Comparison of ENCODE assay signal across 8 cellular contexts in genomic region chr12:65556676-65557424, GRCh38.
A peak's percentile ranks its signal among the peaks of the same experiment; 100 is the strongest.
DNase-seq lines count a peak whose midpoint lies in the region; ATAC-seq and TF ChIP-seq lines count a peak whose summit lies in the region.

No MANE protein-coding gene starts in this region.

- POLR2A ChIA-PET in AG04449 (lab: Yijun Ruan, JAX): interaction anchor here (1.1 kb wide), 1 partner anchor 20 kb away, joined by 4 read pairs; no protein-coding TSS in a partner anchor

- TF ChIP-seq CTCF in AG04449 (IDR thresholded peaks at IDR 0.05; ENCODE audit: insufficient read depth, low read length, missing control alignments): peak; percentile 93

- DNase-seq in AG04449 (ENCODE audit: low read depth, low spot score) (no peak), NCI-H2227 (lab: John Stamatoyannopoulos, UW; ENCODE audit: unreplicated experiment) (peak; percentile 79), cerebellar cortex (ENCODE audit: low spot score) (peak; percentile 86), left kidney (ENCODE audit: low read depth, low spot score) (peak; percentile 94)
- DNase-seq in activated CD4-positive, CD25-positive, alpha-beta regulatory T cell treated with anti-CD3 and anti-CD28 coated beads, Interleukin-2, amount 50 U/mL, for 72 hours: peak; percentile 65
- peak; percentile 46 to 64 for DNase-seq in stimulated activated CD4-positive, alpha-beta T cell treated with anti-CD3 and anti-CD28 coated beads, Interleukin-4, amount 100 ng/mL, for 4 hours

- H3K4me3 ChIP-seq in AG04449 (ENCODE audit: low read depth, low read length): no peak overlapping the region

- ATAC-seq in GM18511 (IDR thresholded peaks at IDR 0.05; ENCODE audit: unreplicated experiment): peak; percentile 100
- ATAC-seq in HG02981 (IDR thresholded peaks at IDR 0.05; ENCODE audit: unreplicated experiment): peak; percentile 100

- CTCF ChIA-PET in AG04449 (lab: Yijun Ruan, JAX): interaction anchor here (0.6 to 2.8 kb wide), 48 partner anchors 9 to 551 kb away, joined by 3 to 24 read pairs (median 4); no protein-coding TSS in a partner anchor
